In the genomic region with DNA sequence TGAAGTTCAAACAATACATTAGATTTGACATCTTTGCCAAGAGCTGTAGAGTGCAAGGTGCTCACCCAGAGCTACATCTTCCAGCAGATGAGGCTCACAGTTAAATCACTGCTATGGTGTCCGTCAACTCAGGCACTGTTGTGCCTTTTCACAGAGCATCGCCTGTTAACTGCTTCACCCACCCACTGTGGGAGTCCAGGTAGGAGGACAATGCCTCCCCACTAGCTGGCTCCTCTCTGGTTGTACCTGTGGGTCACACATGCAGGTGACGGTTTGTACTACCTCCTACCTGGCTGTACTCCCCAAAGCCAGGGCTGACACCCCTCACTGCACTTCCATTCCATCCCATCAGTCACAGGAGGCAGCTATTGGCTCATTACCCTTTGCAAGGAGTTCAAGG, we compare ENCODE assay signal across 7 cellular contexts.
"Had no signal": no experiment of that assay in that cellular context is flagged by ENCODE, and none has a peak within 500 bp of the region (broad histone marks: within the 10 kb centered on the region; RNA-seq: fewer than 3 reads in every experiment).

No MANE protein-coding gene starts in this region.

- ATAC-seq: HCT116 had no signal

- H3K4me3 Mint-ChIP-seq: HFFc6 had no signal

- H3K9me3 Mint-ChIP-seq: HFFc6 had no signal

- DNase-seq: GOT3, H7, HFFc6, IMR-90 had no signal

- H3K4me3 ChIP-seq: HAP-1 had no signal

- H3K9me3 ChIP-seq: HAP-1 had no signal

- H3K36me3 ChIP-seq: HAP-1 had no signal

- FAIRE-seq: HTR-8/SVneo had no signal

- H3K4me1 ChIP-seq: HAP-1 had no signal

- H3K27ac Mint-ChIP-seq: HFFc6 had no signal
